8 cellular contexts compared by ENCODE assay signal in the genomic region with DNA sequence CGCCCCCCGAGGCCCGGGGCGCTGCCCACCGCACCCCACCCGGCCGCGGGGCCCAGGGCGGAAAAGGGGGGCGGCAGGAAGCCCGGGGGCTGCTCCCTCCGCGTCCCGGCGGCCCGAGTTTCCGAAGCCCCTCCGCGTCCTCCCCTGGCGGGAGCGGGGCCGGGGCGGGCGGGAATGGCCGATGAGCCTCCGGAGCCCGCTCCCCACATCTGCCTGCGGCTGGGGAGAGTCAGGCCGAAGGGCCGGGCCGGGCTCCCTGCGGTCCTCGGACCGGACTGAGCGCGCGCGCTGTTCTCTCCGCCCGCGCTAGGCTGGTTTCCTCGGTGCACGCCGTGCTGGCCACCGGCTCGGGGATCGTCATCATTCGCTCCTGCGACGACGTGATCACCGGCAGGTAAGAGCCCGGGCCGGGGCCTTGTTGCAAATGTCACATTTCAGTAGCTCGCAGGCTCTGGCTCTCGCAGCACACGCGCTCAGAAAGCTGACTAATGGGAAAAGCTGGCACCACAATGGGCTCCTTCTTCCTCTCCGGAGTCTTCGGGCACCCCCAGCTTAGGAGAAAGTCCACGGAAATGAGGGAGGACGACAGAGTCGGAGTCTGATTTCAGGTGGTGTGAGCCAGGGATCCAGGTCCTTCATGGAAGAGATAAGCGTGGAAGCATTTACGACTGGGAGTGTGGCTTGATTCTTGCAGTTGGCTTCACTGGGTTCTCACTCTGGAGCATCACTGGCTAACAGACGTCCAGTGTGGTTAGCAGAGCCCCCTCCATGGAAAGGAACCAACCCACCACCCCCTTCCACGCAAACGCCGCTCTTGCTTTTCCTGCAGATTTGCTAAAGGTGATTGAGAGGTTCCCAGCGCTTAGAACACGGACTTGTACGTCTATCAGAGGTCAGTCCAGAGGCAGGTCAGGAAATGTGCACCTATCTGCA. TPM values are rescaled to one million over a fixed set of nuclear protein-coding genes. Genes with fewer than 3 reads are reported as not detected.
DNase-seq lines count a peak whose midpoint lies in the region; ATAC-seq, FAIRE-seq and TF ChIP-seq lines count a peak whose summit lies in the region.

No MANE protein-coding gene starts in this region.

- H3K79me1 ChIP-seq in H1 (ENCODE audit: low read depth, low read length) = peaks cover 3% of the 10 kb centered on the region

- no peak for TF ChIP-seq CTCF in AG04449 (IDR thresholded peaks at IDR 0.05; ENCODE audit: insufficient read depth, low read length, missing control alignments)
- no peak for TF ChIP-seq CTCF in WTC11 (IDR thresholded peaks at IDR 0.05)
- TF ChIP-seq CTCF in H1 (IDR thresholded peaks at IDR 0.05; ENCODE audit: control extremely low read depth in 1 of 3, insufficient read depth in 1 of 3, low read depth in 1 of 3, low read length in 3 of 3) = no peak
- no peak for TF ChIP-seq CTCF in mesothelial cell of epicardium (IDR thresholded peaks at IDR 0.05; ENCODE audit: unreplicated experiment)

- no peak overlapping the region for H4K91ac ChIP-seq in H1 (replicated peaks; ENCODE audit: insufficient read length, low read length)

- H3K27ac ChIP-seq in H1 (ENCODE audit: low read depth, low read length) (peak overlapping the region; percentile 51; the same call in 1 of the 2 replicates), stomach smooth muscle (ENCODE audit: low read length) (peak overlapping the region; percentile 46)

- H3K27me3 ChIP-seq in H1 (replicated peaks in 1 of 4; ENCODE audit: control insufficient read depth in 3 of 4, extremely low read depth in 1 of 4, insufficient read depth in 3 of 4, low read length in 3 of 4) (no peaks in the 10 kb centered on the region), stomach smooth muscle (ENCODE audit: control insufficient read depth in 1 of 2, insufficient read depth in 2 of 2, low read length in 2 of 2) (no peaks in the 10 kb centered on the region)

- H2AK5ac ChIP-seq in H1 (ENCODE audit: low read depth, low read length) = no peak overlapping the region

- H3K79me2 ChIP-seq in H1 (ENCODE audit: control insufficient read depth in 1 of 2, insufficient read depth in 2 of 2, low read length in 2 of 2) = peaks cover 0 to 19% of the 10 kb centered on the region in 2 experiments; a peak in 2 of 4 replicates

- H3K4me1 Mint-ChIP-seq in WTC11 = peaks cover 18% of the 10 kb centered on the region
- H3K4me1 Mint-ChIP-seq in mesothelial cell of epicardium = peaks cover 14% of the 10 kb centered on the region

- peak; percentile 6 to 29; a peak in 2 of 3 replicates for TF ChIP-seq POLR2A in H1 (IDR thresholded peaks at IDR 0.05; ENCODE audit: control extremely low read depth in 1 of 2, low read depth in 2 of 2, low read length in 2 of 2)

- H3K9ac ChIP-seq in H1 (replicated peaks in 1 of 4; ENCODE audit: extremely low read depth in 1 of 4, low read depth in 3 of 4, low read length in 3 of 4) = peak overlapping the region; percentile 70 to 88 (median 82)
- peak overlapping the region; percentile 71 for H3K9ac ChIP-seq in stomach smooth muscle (ENCODE audit: low read length in 2 of 2)

- H3K14ac ChIP-seq in H1 (ENCODE audit: insufficient read length) = no peak overlapping the region

- peak overlapping the region; percentile 83 for H3K18ac ChIP-seq in H1 (ENCODE audit: extremely low read depth, low read length)

- peak overlapping the region; percentile 92 to 97 for H3K4me2 ChIP-seq in H1 (ENCODE audit: insufficient read depth in 1 of 2, low read depth in 2 of 2, low read length in 2 of 2)

- no peak overlapping the region for H2BK20ac ChIP-seq in H1 (ENCODE audit: low read length)

- H2AFZ ChIP-seq in H1 (ENCODE audit: low read length) = peak overlapping the region; percentile 70; the same call in 1 of the 2 replicates

- H3K27me3 Mint-ChIP-seq in WTC11 (ENCODE audit: low read depth) = peaks cover 8% of the 10 kb centered on the region
- no peaks in the 10 kb centered on the region for H3K27me3 Mint-ChIP-seq in mesothelial cell of epicardium (ENCODE audit: low read depth)

- no peak overlapping the region for H2BK5ac ChIP-seq in H1 (ENCODE audit: low read depth, low read length)

- peaks cover 30% of the 10 kb centered on the region for H3K36me3 Mint-ChIP-seq in WTC11
- peaks cover 7% of the 10 kb centered on the region for H3K36me3 Mint-ChIP-seq in mesothelial cell of epicardium

- 0 out of 2 replicates have a peak overlapping the region, but pooled peaks have one; percentile 44 for H3K27ac Mint-ChIP-seq in WTC11
- peak overlapping the region; percentile 87 for H3K27ac Mint-ChIP-seq in mesothelial cell of epicardium

- peak overlapping the region; percentile 47; the same call in 1 of the 2 replicates for H2BK15ac ChIP-seq in H1 (ENCODE audit: low read length)

- H3K23me2 ChIP-seq in H1 (ENCODE audit: low read depth, low read length) = peaks cover 9% of the 10 kb centered on the region

- peak overlapping the region; percentile 2 for H3K4ac ChIP-seq in H1 (replicated peaks; ENCODE audit: insufficient read length, low read depth, low read length)

- H3K23ac ChIP-seq in H1 (ENCODE audit: insufficient read length) = no peak overlapping the region

- H3K9me3 ChIP-seq in H1 (ENCODE audit: insufficient read depth in 2 of 2, low read depth in 1 of 2, low read length in 1 of 2) (no peaks in the 10 kb centered on the region), stomach smooth muscle (ENCODE audit: control insufficient read depth in 2 of 2, low read length in 2 of 2) (no peaks in the 10 kb centered on the region)

- no peak overlapping the region for H2BK12ac ChIP-seq in H1 (ENCODE audit: low read depth, low read length)

- ATAC-seq in GM19023 (IDR thresholded peaks at IDR 0.05; ENCODE audit: unreplicated experiment) (peak; percentile 31), WTC11 (peak; percentile 30)

- H3K36me3 ChIP-seq in H1 (ENCODE audit: control insufficient read depth in 2 of 4, insufficient read depth in 4 of 4, low read length in 3 of 4) (peaks cover 3 to 25% (median 8%) of the 10 kb centered on the region in 4 experiments; a peak in 5 of 8 replicates), stomach smooth muscle (ENCODE audit: control insufficient read depth in 2 of 2, insufficient read depth in 2 of 2, low read length in 2 of 2) (no peaks in the 10 kb centered on the region)

- DNase-seq in AG04449 (ENCODE audit: low read depth, low spot score) = no peak
- DNase-seq in HT-29 (ENCODE audit: low spot score) = peak; percentile 44
- DNase-seq in WTC11 (ENCODE audit: low spot score) = peak; percentile 59
- DNase-seq in H1 (ENCODE audit: low read depth in 1 of 2, low spot score in 2 of 2) = peak in 1 of 2 experiments; percentile 69
- DNase-seq in mesothelial cell of epicardium (ENCODE audit: low spot score in 2 of 2, unreplicated experiment in 2 of 2) = peak; percentile 32 to 65
- DNase-seq in DMS114 treated with DMSO at 0.1 percent for 48 hours (lab: John Stamatoyannopoulos, UW; ENCODE audit: unreplicated experiment) = no peak

- H4K8ac ChIP-seq in H1 (ENCODE audit: extremely low read depth, insufficient read depth, low read length) = peak overlapping the region; percentile 93

- CTCF ChIA-PET in AG04449 (lab: Yijun Ruan, JAX) (interaction anchor here (1.1 to 2.1 kb wide), 3 partner anchors 20 to 247 kb away, joined by 3 to 5 read pairs (median 5); a partner anchor contains a TSS), WTC11 (lab: Charles Lee) (interaction anchor here (0.8 to 1.8 kb wide), 4 partner anchors 9 to 323 kb away, joined by 4 read pairs; a partner anchor contains a TSS), H1 (lab: Charles Lee; ENCODE audit: partially characterized antibody) (interaction anchor here (1.1 kb wide), 1 partner anchor 19 kb away, joined by 3 read pairs; a partner anchor contains a TSS)

- peaks cover 3% of the 10 kb centered on the region in 2 experiments for H4K20me1 ChIP-seq in H1 (replicated peaks in 1 of 2; ENCODE audit: control insufficient read depth in 1 of 2, insufficient read depth in 2 of 2, low read length in 2 of 2)

- H4K5ac ChIP-seq in H1 (ENCODE audit: insufficient read length, low read depth, low read length) = no peak overlapping the region

- peak overlapping the region; percentile 20 for H3K56ac ChIP-seq in H1 (replicated peaks; ENCODE audit: insufficient read length, low read depth, low read length)

- H3K4me1 ChIP-seq in H1 (replicated peaks in 1 of 4; ENCODE audit: control insufficient read depth in 3 of 4, insufficient read depth in 4 of 4, low read length in 3 of 4) = peaks cover 0 to 6% (median 5%) of the 10 kb centered on the region in 4 experiments; a peak in 5 of 7 replicates
- H3K4me1 ChIP-seq in stomach smooth muscle (ENCODE audit: control insufficient read depth, insufficient read depth, low read length) = peaks cover 15% of the 10 kb centered on the region

- TF ChIP-seq EP300 in H1 (IDR thresholded peaks at IDR 0.05; ENCODE audit: borderline replicate concordance in 1 of 2, low read depth in 2 of 2, low read length in 2 of 2) = no peak

- H2BK120ac ChIP-seq in H1 (replicated peaks; ENCODE audit: low read depth, low read length) = no peak overlapping the region

- POLR2A ChIA-PET in AG04449 (lab: Yijun Ruan, JAX) (interaction anchor here (0.6 kb wide), 3 partner anchors 17 to 216 kb away, joined by 3 to 4 read pairs (median 3); no protein-coding TSS in a partner anchor), WTC11 (lab: Charles Lee) (interaction anchor here (0.7 kb wide), 1 partner anchor 164 kb away, joined by 5 read pairs; no protein-coding TSS in a partner anchor), H1 (lab: Charles Lee; ENCODE audit: partially characterized antibody) (interaction anchor here (0.6 to 9.7 kb wide), 3 partner anchors 10 to 33 kb away, joined by 4 to 44 read pairs (median 17); a partner anchor contains a TSS)

- H3K9me3 Mint-ChIP-seq in WTC11 (no peaks in the 10 kb centered on the region), mesothelial cell of epicardium (no peaks in the 10 kb centered on the region)

- FAIRE-seq in H1 (lab: Jason Lieb, UNC) = no peak

- H3K4me3 ChIP-seq in AG04449 (ENCODE audit: low read depth, low read length) (peak overlapping the region; percentile 72), H1 (ENCODE audit: extremely low read depth in 1 of 4, insufficient read depth in 2 of 4, low read depth in 3 of 4, low read length in 4 of 4) (peak overlapping the region; percentile 75 to 99 (median 83)), stomach smooth muscle (ENCODE audit: low read length in 2 of 2) (peak overlapping the region; percentile 74 to 81)

- H3K4me3 Mint-ChIP-seq in WTC11 = peak overlapping the region; percentile 86
- H3K4me3 Mint-ChIP-seq in mesothelial cell of epicardium = peak overlapping the region; percentile 83

- 13% methylated on average over 46 of the region's 72 CpGs; no CpG with 5 or more reads in 1 of the 2 experiments for WGBS in H1 (ENCODE audit: extremely low coverage in 1 of 2, insufficient coverage in 1 of 2, insufficient read length in 1 of 2, insufficient replicate concordance in 2 of 2, low coverage in 1 of 2, low lambda C conversion rate in 2 of 2, missing lambda C conversion rate in 1 of 2), 2 experiments

- TF ChIP-seq RAD21 in H1 (IDR thresholded peaks at IDR 0.05 in 1 of 2, conservative IDR thresholded peaks at IDR 0.05 in 1 of 2; ENCODE audit: low read depth in 2 of 2, low read length in 2 of 2) = no peak

RNA-seq across cellular contexts. Expression of a gene that starts 0.7 kb away (rescaled TPM):
- 17.4 and 21.7 TPM in 2 replicates for total RNA-seq in HT-29 (2014; rRNA removed; shearing (Covaris generic))
- total RNA-seq in WTC11 (2021) (21.6 to 24.9 TPM (median 23.4 TPM) in 3 replicates), mesothelial cell of epicardium (25.3 to 28.3 TPM (median 27.7 TPM) in 3 replicates)
- 23.8 and 26.1 TPM in 2 replicates for total RNA-seq in H1 (2021; fragmentation: NEBNext Ultra II Directional; extraction: Animal tissue kit (Norgen Biotek cat#: 25700))
- polyA plus RNA-seq in H1 (2011; rRNA removed) = 42.4 and 48.8 TPM in 2 replicates
- polyA plus RNA-seq in H1 (2011; cell fraction: cytosol; rRNA removed) = 34.0 TPM
- polyA plus RNA-seq in H1 (2011; cell fraction: nucleus; rRNA removed) = 33.8 TPM
- 19.9 to 30.4 TPM (median 26.5 TPM) in 4 replicates for polyA plus RNA-seq in H1 (2012, experiment 1 of 2)
- 20.9 TPM for polyA plus RNA-seq in H1 (2012, experiment 2 of 2)
- 27.1 TPM for polyA plus RNA-seq in H1 (2013, experiment 1 of 2)
- polyA plus RNA-seq in H1 (2013, experiment 2 of 2) = 28.5 TPM
- 53.3 and 64.9 TPM in 2 replicates for polyA minus RNA-seq in H1 (2011; rRNA and poly(A)+ RNA removed)
- 14.7 TPM for polyA minus RNA-seq in H1 (2011; cell fraction: cytosol; rRNA and poly(A)+ RNA removed)
- polyA minus RNA-seq in H1 (2011; cell fraction: nucleus; rRNA and poly(A)+ RNA removed) = 31.5 TPM

RNA-seq across cellular contexts. Expression of a gene that starts 18.4 kb away (rescaled TPM):
- 11.1 and 12.0 TPM in 2 replicates for total RNA-seq in HT-29 (2014; rRNA removed; shearing (Covaris generic))
- 44.5 to 55.6 TPM (median 49.8 TPM) in 3 replicates for total RNA-seq in WTC11 (2021)
- total RNA-seq in H1 (2021; fragmentation: NEBNext Ultra II Directional; extraction: Animal tissue kit (Norgen Biotek cat#: 25700)) = 52.7 and 53.9 TPM in 2 replicates
- polyA plus RNA-seq in H1 (2011; rRNA removed) = 12.3 and 13.0 TPM in 2 replicates
- 10.4 TPM for polyA plus RNA-seq in H1 (2011; cell fraction: cytosol; rRNA removed)
- polyA plus RNA-seq in H1 (2011; cell fraction: nucleus; rRNA removed) = 31.2 TPM
- polyA plus RNA-seq in H1 (2012, experiment 1 of 2) = 22.8 to 32.1 TPM (median 25.7 TPM) in 4 replicates
- polyA plus RNA-seq in H1 (2012, experiment 2 of 2) = 4.9 TPM
- 14.4 TPM for polyA plus RNA-seq in H1 (2013, experiment 1 of 2)
- polyA plus RNA-seq in H1 (2013, experiment 2 of 2) = 11.9 TPM
- 71.5 and 93.4 TPM in 2 replicates for polyA minus RNA-seq in H1 (2011; rRNA and poly(A)+ RNA removed)
- 34.5 TPM for polyA minus RNA-seq in H1 (2011; cell fraction: cytosol; rRNA and poly(A)+ RNA removed)
- polyA minus RNA-seq in H1 (2011; cell fraction: nucleus; rRNA and poly(A)+ RNA removed) = 34.7 TPM
- 73.7 to 79.7 TPM (median 76.2 TPM) in 3 replicates for total RNA-seq in mesothelial cell of epicardium

RNA-seq across cellular contexts. Expression of a gene that starts 19.0 kb away (rescaled TPM):
- total RNA-seq in HT-29 (2014; rRNA removed; shearing (Covaris generic)) = 34.4 and 35.2 TPM in 2 replicates
- total RNA-seq in WTC11 (2021) (39.9 to 48.4 TPM (median 42.1 TPM) in 3 replicates), mesothelial cell of epicardium (28.6 to 35.8 TPM (median 35.4 TPM) in 3 replicates)
- total RNA-seq in H1 (2021; fragmentation: NEBNext Ultra II Directional; extraction: Animal tissue kit (Norgen Biotek cat#: 25700)) = 51.9 and 55.9 TPM in 2 replicates
- polyA plus RNA-seq in H1 (2011; rRNA removed) = 32.1 and 57.6 TPM in 2 replicates
- polyA plus RNA-seq in H1 (2011; cell fraction: cytosol; rRNA removed) = 30.3 TPM
- 65.0 TPM for polyA plus RNA-seq in H1 (2011; cell fraction: nucleus; rRNA removed)
- polyA plus RNA-seq in H1 (2012, experiment 1 of 2) = 29.7 to 37.7 TPM (median 36.6 TPM) in 4 replicates
- polyA plus RNA-seq in H1 (2012, experiment 2 of 2) = 42.0 TPM
- polyA plus RNA-seq in H1 (2013, experiment 1 of 2) = 25.0 TPM
- polyA plus RNA-seq in H1 (2013, experiment 2 of 2) = 22.9 TPM
- 57.7 and 63.3 TPM in 2 replicates for polyA minus RNA-seq in H1 (2011; rRNA and poly(A)+ RNA removed)
- polyA minus RNA-seq in H1 (2011; cell fraction: cytosol; rRNA and poly(A)+ RNA removed) = 21.7 TPM
- polyA minus RNA-seq in H1 (2011; cell fraction: nucleus; rRNA and poly(A)+ RNA removed) = 31.7 TPM

RNA-seq across cellular contexts. Expression of a gene that starts 49.0 kb away (rescaled TPM):
- 22.8 and 30.5 TPM in 2 replicates for total RNA-seq in HT-29 (2014; rRNA removed; shearing (Covaris generic))
- 69.0 to 73.3 TPM (median 69.1 TPM) in 3 replicates for total RNA-seq in WTC11 (2021)
- 81.3 and 85.3 TPM in 2 replicates for total RNA-seq in H1 (2021; fragmentation: NEBNext Ultra II Directional; extraction: Animal tissue kit (Norgen Biotek cat#: 25700))
- 24.5 and 36.8 TPM in 2 replicates for polyA plus RNA-seq in H1 (2011; rRNA removed)
- polyA plus RNA-seq in H1 (2011; cell fraction: cytosol; rRNA removed) = 55.4 TPM
- polyA plus RNA-seq in H1 (2011; cell fraction: nucleus; rRNA removed) = 12.7 TPM
- polyA plus RNA-seq in H1 (2012, experiment 1 of 2) = 87.7 to 101 TPM (median 89.9 TPM) in 4 replicates
- 44.3 TPM for polyA plus RNA-seq in H1 (2012, experiment 2 of 2)
- polyA plus RNA-seq in H1 (2013, experiment 1 of 2) = 38.2 TPM
- 38.0 TPM for polyA plus RNA-seq in H1 (2013, experiment 2 of 2)
- polyA minus RNA-seq in H1 (2011; rRNA and poly(A)+ RNA removed) = 23.8 and 24.3 TPM in 2 replicates
- 19.1 TPM for polyA minus RNA-seq in H1 (2011; cell fraction: cytosol; rRNA and poly(A)+ RNA removed)
- 15.5 TPM for polyA minus RNA-seq in H1 (2011; cell fraction: nucleus; rRNA and poly(A)+ RNA removed)
- total RNA-seq in mesothelial cell of epicardium = 72.1 to 77.2 TPM (median 76.9 TPM) in 3 replicates

RNA-seq across cellular contexts. Expression of a gene that starts 49.1 kb away (rescaled TPM):
- 22.3 and 26.0 TPM in 2 replicates for total RNA-seq in HT-29 (2014; rRNA removed; shearing (Covaris generic))
- total RNA-seq in WTC11 (2021) = 23.1 to 25.0 TPM (median 24.3 TPM) in 3 replicates
- 20.8 and 22.3 TPM in 2 replicates for total RNA-seq in H1 (2021; fragmentation: NEBNext Ultra II Directional; extraction: Animal tissue kit (Norgen Biotek cat#: 25700))
- 10.1 and 10.7 TPM in 2 replicates for polyA plus RNA-seq in H1 (2011; rRNA removed)
- polyA plus RNA-seq in H1 (2011; cell fraction: cytosol; rRNA removed) = 19.0 TPM
- 10.9 TPM for polyA plus RNA-seq in H1 (2011; cell fraction: nucleus; rRNA removed)
- 15.8 to 20.2 TPM (median 16.4 TPM) in 4 replicates for polyA plus RNA-seq in H1 (2012, experiment 1 of 2)
- polyA plus RNA-seq in H1 (2012, experiment 2 of 2) = 14.2 TPM
- 12.4 TPM for polyA plus RNA-seq in H1 (2013, experiment 1 of 2)
- 12.6 TPM for polyA plus RNA-seq in H1 (2013, experiment 2 of 2)
- polyA minus RNA-seq in H1 (2011; rRNA and poly(A)+ RNA removed) = 11.5 and 14.0 TPM in 2 replicates
- polyA minus RNA-seq in H1 (2011; cell fraction: cytosol; rRNA and poly(A)+ RNA removed) = 14.1 TPM
- polyA minus RNA-seq in H1 (2011; cell fraction: nucleus; rRNA and poly(A)+ RNA removed) = 35.0 TPM
- total RNA-seq in mesothelial cell of epicardium = 13.5 to 18.9 TPM (median 16.5 TPM) in 3 replicates

Comparison
In these comparisons a context has a peak if more than half of its experiments do, and no peak if none do; other contexts are left out.
1. DNase-seq: peak in HT-29 (single experiment), WTC11 (single experiment) and mesothelial cell of epicardium (2 of 2); none in AG04449 (single experiment) and DMS114 treated with DMSO at 0.1 percent for 48 hours (single experiment).
2. Peak in every context shown above with its lines, with median percentiles within 50 percentile points of each other: H3K4me3 ChIP-seq.